Comparison of ENCODE assay signal across 8 cellular contexts in genomic region chr5:80289320-80289719, GRCh38. TPM values are rescaled to one million over a fixed set of nuclear protein-coding genes. Genes with fewer than 3 reads are reported as not detected.
"Had no signal": no experiment of that assay in that cellular context is flagged by ENCODE, and none has a peak within 500 bp of the region (broad histone marks: within the 10 kb centered on the region; RNA-seq: fewer than 3 reads in every experiment).

No MANE protein-coding gene starts in this region.

- DNase-seq: H9, HCEC 1CT, IMR-90 had no signal

- H3K4me2 ChIP-seq: GM23338 had no signal

- ATAC-seq: GM23338, K562 had no signal

- H3K4me3 Mint-ChIP-seq: GM23338, H9 had no signal

- H3K27ac ChIP-seq: HL-60 had no signal

- H3K9me3 Mint-ChIP-seq: H9 had no signal

- H3K27ac Mint-ChIP-seq: GM23338, H9 had no signal

- H3K4me3 ChIP-seq: GM23338, K562 had no signal

- H2AFZ ChIP-seq: GM23338 had no signal

RNA-seq across cellular contexts. Expression of gene SPZ1, which starts 30.5 kb away (rescaled TPM):
- total RNA-seq: GM23338, H1, H9, HT1080, IMR-90, K562 had no signal
- polyA plus RNA-seq: GM23338, H1, IMR-90, K562 had no signal
